In the genomic region with DNA sequence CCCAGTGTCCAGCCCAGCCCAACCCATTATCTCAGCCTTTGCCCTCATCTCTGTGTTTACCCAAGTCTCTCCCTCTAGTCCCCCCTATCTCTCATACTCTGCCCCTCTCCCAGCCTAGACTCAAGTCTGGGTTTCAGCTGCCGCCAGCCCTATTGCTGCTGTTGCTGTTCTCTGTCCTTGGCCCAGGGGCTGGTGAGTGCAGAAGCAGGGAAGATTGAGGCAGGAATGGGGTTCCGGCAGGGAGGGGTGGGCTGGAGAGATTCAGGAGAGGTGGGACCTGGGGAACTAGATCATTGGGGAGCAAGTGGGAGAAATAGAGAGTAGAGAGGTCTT, we compare ENCODE assay signal across 7 cellular contexts. TPM values are rescaled to one million over a fixed set of nuclear protein-coding genes. Genes with fewer than 3 reads are reported as not detected.
DNase-seq lines count a peak whose midpoint lies in the region; ATAC-seq and TF ChIP-seq lines count a peak whose summit lies in the region.

No MANE protein-coding gene starts in this region.

- no peak for DNase-seq in HL-60 (ENCODE audit: low read depth in 1 of 2, low spot score in 1 of 2)
- DNase-seq in activated CD4-positive, alpha-beta memory T cell treated with anti-CD3 and anti-CD28 coated beads, Interleukin-2, amount 10 ng/mL, durations not matched to agents 7 days and 5 days = no peak
- no peak for DNase-seq in mucosa of descending colon
- DNase-seq in NCI-H446 treated with DMSO at 0.1 percent for 48 hours (lab: John Stamatoyannopoulos, UW) = no peak
- no peak for DNase-seq in islet precursor cell

- no peaks in the 10 kb centered on the region for H3K9me3 ChIP-seq in mucosa of descending colon

- intact Hi-C loops in mucosa of descending colon (cut with DNase I, micrococcal nuclease) = loop anchor here (5.0 to 10.0 kb wide), 2 partner anchors 53 to 55 kb away; no protein-coding TSS in a partner anchor

- CTCF ChIA-PET in activated CD4-positive, alpha-beta memory T cell treated with anti-CD3 and anti-CD28 coated beads, Interleukin-2, amount 10 ng/mL, durations not matched to agents 7 days and 5 days (lab: Charles Lee) = no interaction called here

- H3K27ac Mint-ChIP-seq in activated CD4-positive, alpha-beta memory T cell treated with anti-CD3 and anti-CD28 coated beads, Interleukin-2, amount 10 ng/mL, durations not matched to agents 7 days and 5 days = peak overlapping the region; percentile 17
- peak overlapping the region; percentile 72 for H3K27ac Mint-ChIP-seq in stimulated activated memory B cell treated with anti-CD40 and anti-IgM and Interleukin-4, amounts not matched to agents 10 μg/mL and 1 μg/mL and 100 μg/mL, for 72 hours

- no peak for ATAC-seq in stimulated activated memory B cell treated with anti-CD40 and anti-IgM and Interleukin-4, amounts not matched to agents 10 μg/mL and 1 μg/mL and 100 μg/mL, for 72 hours
- ATAC-seq in mucosa of descending colon = no peak

- peaks cover 28% of the 10 kb centered on the region for H3K4me1 ChIP-seq in mucosa of descending colon (ENCODE audit: low read depth)

- peaks cover 5% of the 10 kb centered on the region for H3K27me3 Mint-ChIP-seq in activated CD4-positive, alpha-beta memory T cell treated with anti-CD3 and anti-CD28 coated beads, Interleukin-2, amount 10 ng/mL, durations not matched to agents 7 days and 5 days
- no peaks in the 10 kb centered on the region for H3K27me3 Mint-ChIP-seq in stimulated activated memory B cell treated with anti-CD40 and anti-IgM and Interleukin-4, amounts not matched to agents 10 μg/mL and 1 μg/mL and 100 μg/mL, for 72 hours

- peak overlapping the region; percentile 79 for H3K4me3 Mint-ChIP-seq in activated CD4-positive, alpha-beta memory T cell treated with anti-CD3 and anti-CD28 coated beads, Interleukin-2, amount 10 ng/mL, durations not matched to agents 7 days and 5 days
- H3K4me3 Mint-ChIP-seq in stimulated activated memory B cell treated with anti-CD40 and anti-IgM and Interleukin-4, amounts not matched to agents 10 μg/mL and 1 μg/mL and 100 μg/mL, for 72 hours = peak overlapping the region; percentile 84

- POLR2A ChIA-PET in activated CD4-positive, alpha-beta memory T cell treated with anti-CD3 and anti-CD28 coated beads, Interleukin-2, amount 10 ng/mL, durations not matched to agents 7 days and 5 days (lab: Charles Lee) = interaction anchor here (0.9 to 1.8 kb wide), 2 partner anchors 15 to 18 kb away, joined by 4 to 6 read pairs; a partner anchor contains a TSS

- peaks cover 26% of the 10 kb centered on the region for H3K4me1 Mint-ChIP-seq in activated CD4-positive, alpha-beta memory T cell treated with anti-CD3 and anti-CD28 coated beads, Interleukin-2, amount 10 ng/mL, durations not matched to agents 7 days and 5 days
- peaks cover 60% of the 10 kb centered on the region for H3K4me1 Mint-ChIP-seq in stimulated activated memory B cell treated with anti-CD40 and anti-IgM and Interleukin-4, amounts not matched to agents 10 μg/mL and 1 μg/mL and 100 μg/mL, for 72 hours

- H3K36me3 ChIP-seq in mucosa of descending colon (ENCODE audit: low read depth) = no peaks in the 10 kb centered on the region

- H3K9me3 Mint-ChIP-seq in activated CD4-positive, alpha-beta memory T cell treated with anti-CD3 and anti-CD28 coated beads, Interleukin-2, amount 10 ng/mL, durations not matched to agents 7 days and 5 days = no peaks in the 10 kb centered on the region
- no peaks in the 10 kb centered on the region for H3K9me3 Mint-ChIP-seq in stimulated activated memory B cell treated with anti-CD40 and anti-IgM and Interleukin-4, amounts not matched to agents 10 μg/mL and 1 μg/mL and 100 μg/mL, for 72 hours

- H3K27me3 ChIP-seq in HL-60 (ENCODE audit: insufficient read depth, poor library complexity, severe bottlenecking) = no peaks in the 10 kb centered on the region

- TF ChIP-seq CTCF in HL-60 (IDR thresholded peaks at IDR 0.05; ENCODE audit: insufficient read depth, low read length) (no peak), mucosa of descending colon (IDR thresholded peaks at IDR 0.05) (no peak)

- H3K4me3 ChIP-seq in HL-60 (replicated peaks; ENCODE audit: insufficient read depth, low read length) (peak overlapping the region; percentile 55; the same call in 1 of the 2 replicates), iPS-11a (ENCODE audit: low read depth, low read length) (peak overlapping the region; percentile 51), mucosa of descending colon (no peak overlapping the region)

- no peaks in the 10 kb centered on the region for H3K36me3 Mint-ChIP-seq in activated CD4-positive, alpha-beta memory T cell treated with anti-CD3 and anti-CD28 coated beads, Interleukin-2, amount 10 ng/mL, durations not matched to agents 7 days and 5 days (ENCODE audit: low read depth)
- no peaks in the 10 kb centered on the region for H3K36me3 Mint-ChIP-seq in stimulated activated memory B cell treated with anti-CD40 and anti-IgM and Interleukin-4, amounts not matched to agents 10 μg/mL and 1 μg/mL and 100 μg/mL, for 72 hours

- H3K27ac ChIP-seq in HL-60 (replicated peaks) = no peak overlapping the region

RNA-seq across cellular contexts. Expression of a gene that starts 0.7 kb away (rescaled TPM):
- total RNA-seq in activated CD4-positive, alpha-beta memory T cell treated with anti-CD3 and anti-CD28 coated beads, Interleukin-2, amount 10 ng/mL, durations not matched to agents 7 days and 5 days = 1 to 10 TPM; 3.1 to 3.2 TPM
- total RNA-seq in mucosa of descending colon = 10 to 100 TPM; 12.4 to 22.8 (median 18.9) TPM

RNA-seq across cellular contexts. Expression of a gene that starts 1.2 kb away (rescaled TPM):
- not detected for total RNA-seq in activated CD4-positive, alpha-beta memory T cell treated with anti-CD3 and anti-CD28 coated beads, Interleukin-2, amount 10 ng/mL, durations not matched to agents 7 days and 5 days
- total RNA-seq in mucosa of descending colon = under 1 TPM in 2 of 3 donors, not detected in 1; 0.41 to 0.43 TPM

RNA-seq across cellular contexts. Expression of a gene that starts 14.9 kb away (rescaled TPM):
- 10 to 100 TPM; 77.8 to 79.2 TPM for total RNA-seq in activated CD4-positive, alpha-beta memory T cell treated with anti-CD3 and anti-CD28 coated beads, Interleukin-2, amount 10 ng/mL, durations not matched to agents 7 days and 5 days
- total RNA-seq in mucosa of descending colon = 10 to 100 TPM; 38.9 to 68.6 (median 54.6) TPM

RNA-seq across cellular contexts. Expression of a gene that starts 17.7 kb away (rescaled TPM):
- 1 to 10 TPM; 2.0 to 2.2 TPM for total RNA-seq in activated CD4-positive, alpha-beta memory T cell treated with anti-CD3 and anti-CD28 coated beads, Interleukin-2, amount 10 ng/mL, durations not matched to agents 7 days and 5 days
- 1 to 10 TPM in 1 of 3 donors, under 1 TPM in 2; 0.84 to 2.5 (median 0.92) TPM for total RNA-seq in mucosa of descending colon

RNA-seq across cellular contexts. Expression of a gene that starts 38.3 kb away (rescaled TPM):
- total RNA-seq in activated CD4-positive, alpha-beta memory T cell treated with anti-CD3 and anti-CD28 coated beads, Interleukin-2, amount 10 ng/mL, durations not matched to agents 7 days and 5 days = 1 to 10 TPM; 7.7 to 8.5 TPM
- 10 to 100 TPM in 2 of 3 donors, 1 to 10 TPM in 1; 8.8 to 31.8 (median 12.0) TPM for total RNA-seq in mucosa of descending colon
